Comparison of ENCODE assay signal across 19 cellular contexts in the genomic region with DNA sequence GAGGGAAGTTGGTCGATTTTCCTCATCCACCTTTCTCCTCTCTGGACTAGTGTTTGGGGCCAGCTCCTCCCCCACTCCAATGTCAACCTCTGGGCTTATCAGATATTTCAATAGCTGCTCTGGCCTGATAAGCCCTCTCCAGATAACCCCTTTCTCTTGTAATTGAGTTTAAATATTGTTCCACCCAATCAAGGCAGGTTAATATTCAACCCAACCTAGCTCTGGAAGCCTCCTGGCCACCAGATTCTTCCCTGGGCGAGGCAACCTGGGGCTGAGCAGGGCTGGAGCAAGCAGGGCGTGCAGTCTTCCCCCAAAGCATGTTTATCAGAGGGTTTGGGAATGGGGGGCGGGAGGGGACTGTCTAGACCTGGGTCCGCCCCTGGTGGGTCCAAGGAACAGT.
DNase-seq lines count a peak whose midpoint lies in the region; ATAC-seq and TF ChIP-seq lines count a peak whose summit lies in the region.
"Had no signal": no experiment of that assay in that cellular context is flagged by ENCODE, and none has a peak within 500 bp of the region (broad histone marks: within the 10 kb centered on the region; RNA-seq: fewer than 3 reads in every experiment).

No MANE protein-coding gene starts in this region.

- no peaks in the 10 kb centered on the region for H3K36me3 ChIP-seq in colonic mucosa
- no peaks in the 10 kb centered on the region for H3K36me3 ChIP-seq in right lobe of liver
- no peaks in the 10 kb centered on the region for H3K36me3 ChIP-seq in transverse colon
- no peaks in the 10 kb centered on the region for H3K36me3 ChIP-seq in SJCRH30
- H3K36me3 ChIP-seq: thoracic aorta had no signal

- no peak for TF ChIP-seq EP300 in transverse colon (IDR thresholded peaks at IDR 0.05; ENCODE audit: low read depth)

- intact Hi-C loops in colonic mucosa (cut with DNase I) (no loop called here), right lobe of liver (cut with DNase I) (no loop called here), transverse colon (cut with DNase I; ENCODE audit: low total_unique reads) (no loop called here)

- peak overlapping the region; percentile 33 to 78 for H3K9ac ChIP-seq in colonic mucosa (ENCODE audit: low read depth in 2 of 2, low read length in 2 of 2)
- H3K9ac ChIP-seq: parathyroid adenoma had no signal

- TF ChIP-seq CTCF in colonic mucosa (IDR thresholded peaks at IDR 0.05) (no peak), right lobe of liver (IDR thresholded peaks at IDR 0.05) (no peak), transverse colon (IDR thresholded peaks at IDR 0.05) (no peak)

- in situ Hi-C loops in transverse colon (cut with MboI; ENCODE audit: low pct_ligation_motif_present in 1 of 4, low pct_unique_long_range_greater_than_20kb in 1 of 4, low sequenced_read_pairs in 3 of 4): no loop called here

- H3K9me3 ChIP-seq in colonic mucosa (no peaks in the 10 kb centered on the region), right lobe of liver (no peaks in the 10 kb centered on the region), transverse colon (no peaks in the 10 kb centered on the region), SJCRH30 (replicated peaks) (no peaks in the 10 kb centered on the region)
- H3K9me3 ChIP-seq: thoracic aorta had no signal

- DNase-seq in LoVo (ENCODE audit: low spot score) (peak; percentile 51), colonic mucosa (peak; percentile 89), right lobe of liver (peak in 2 of 3 donors; percentile 26 to 62), transverse colon (peak; percentile 80), SJCRH30 (no peak), putamen (ENCODE audit: low spot score) (no peak)
- no peak for DNase-seq in stimulated activated naive CD4-positive, alpha-beta T cell treated with Interleukin-2 at 50 U/mL for 16 hours (lab: John Stamatoyannopoulos, UW)
- DNase-seq: activated CD4-positive, alpha-beta T cell treated with anti-CD3 and anti-CD28 coated beads, Interleukin-2, amount 10 ng/mL, durations not matched to agents 24 days and 14 days; activated naive CD8-positive, alpha-beta T cell treated with anti-CD3 and anti-CD28 coated beads, Interleukin-2, amount 50 U/mL, for 24 hours; CD4-positive, alpha-beta memory T cell; DND-41; glutamatergic neuron; natural killer cell; NCI-H1105 treated with DMSO at 0.1 percent for 48 hours; NCI-H526; stimulated activated CD4-positive, alpha-beta T cell treated with anti-CD3 and anti-CD28 coated beads, Interleukin-1b, Interleukin-23, amount 100 ng/mL, for 48 hours; T-helper 1 cell had no signal

- WGBS in right lobe of liver (ENCODE audit: insufficient coverage, low coverage, low lambda C conversion rate, missing lambda C conversion rate): 8% methylated on average over 2 of the region's 5 CpGs
- WGBS in transverse colon (ENCODE audit: low coverage in 1 of 2), 2 donors: 53% methylated on average over 5 of the region's 5 CpGs; no CpG with 5 or more reads in 1 of the 2 donors

- TF ChIP-seq POLR2A in right lobe of liver (IDR thresholded peaks at IDR 0.05): no peak
- TF ChIP-seq POLR2A in transverse colon (IDR thresholded peaks at IDR 0.05): no peak

- H3K4me3 ChIP-seq in colonic mucosa (no peak overlapping the region), right lobe of liver (no peak overlapping the region), transverse colon (no peak overlapping the region), SJCRH30 (no peak overlapping the region)
- H3K4me3 ChIP-seq: thoracic aorta had no signal

- ATAC-seq in right lobe of liver: peak; percentile 83 to 90 (median 86)
- ATAC-seq: activated naive CD8-positive, alpha-beta T cell treated with anti-CD3 and anti-CD28 coated beads, Interleukin-2, amount 50 U/mL, for 24 hours; natural killer cell had no signal

- H3K27me3 ChIP-seq in colonic mucosa (no peaks in the 10 kb centered on the region), right lobe of liver (no peaks in the 10 kb centered on the region), transverse colon (no peaks in the 10 kb centered on the region), SJCRH30 (no peaks in the 10 kb centered on the region)

- peaks cover 18% of the 10 kb centered on the region for H3K4me1 ChIP-seq in colonic mucosa
- peaks cover 0 to 18% (median 8%) of the 10 kb centered on the region in 4 donors for H3K4me1 ChIP-seq in right lobe of liver
- peaks cover 0 to 34% (median 22%) of the 10 kb centered on the region in 4 donors for H3K4me1 ChIP-seq in transverse colon
- H3K4me1 ChIP-seq in SJCRH30: no peaks in the 10 kb centered on the region
- H3K4me1 ChIP-seq: parathyroid adenoma had no signal

- peak overlapping the region; percentile 91 for H3K27ac ChIP-seq in colonic mucosa
- no peak overlapping the region for H3K27ac ChIP-seq in right lobe of liver
- H3K27ac ChIP-seq in transverse colon: peak overlapping the region; percentile 82 to 88 (median 84)
- H3K27ac ChIP-seq in SJCRH30: no peak overlapping the region
- H3K27ac ChIP-seq: parathyroid adenoma, thoracic aorta had no signal

Comparison
In these comparisons a context has a peak if more than half of its experiments do, and no peak if none do; other contexts are left out.
1. DNase-seq: peak in LoVo (single experiment), colonic mucosa (single experiment), right lobe of liver (2 of 3) and transverse colon (single experiment); none in SJCRH30 (0 of 2), putamen (single experiment) and stimulated activated naive CD4-positive, alpha-beta T cell treated with Interleukin-2 at 50 U/mL for 16 hours (single experiment).
2. H3K27ac ChIP-seq: peak in colonic mucosa (single experiment) and transverse colon (4 of 4); none in right lobe of liver (0 of 3) and SJCRH30 (single experiment).